8 cellular contexts compared by ENCODE assay signal in genomic region chr16:66935319-66936011, GRCh38. TPM values are rescaled to one million over a fixed set of nuclear protein-coding genes. Genes with fewer than 3 reads are reported as not detected.
DNase-seq lines count a peak whose midpoint lies in the region; ATAC-seq and TF ChIP-seq lines count a peak whose summit lies in the region.

A gene with protein sequence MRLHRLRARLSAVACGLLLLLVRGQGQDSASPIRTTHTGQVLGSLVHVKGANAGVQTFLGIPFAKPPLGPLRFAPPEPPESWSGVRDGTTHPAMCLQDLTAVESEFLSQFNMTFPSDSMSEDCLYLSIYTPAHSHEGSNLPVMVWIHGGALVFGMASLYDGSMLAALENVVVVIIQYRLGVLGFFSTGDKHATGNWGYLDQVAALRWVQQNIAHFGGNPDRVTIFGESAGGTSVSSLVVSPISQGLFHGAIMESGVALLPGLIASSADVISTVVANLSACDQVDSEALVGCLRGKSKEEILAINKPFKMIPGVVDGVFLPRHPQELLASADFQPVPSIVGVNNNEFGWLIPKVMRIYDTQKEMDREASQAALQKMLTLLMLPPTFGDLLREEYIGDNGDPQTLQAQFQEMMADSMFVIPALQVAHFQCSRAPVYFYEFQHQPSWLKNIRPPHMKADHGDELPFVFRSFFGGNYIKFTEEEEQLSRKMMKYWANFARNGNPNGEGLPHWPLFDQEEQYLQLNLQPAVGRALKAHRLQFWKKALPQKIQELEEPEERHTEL (plus strand): TSS chr16:66935516. CDS start chr16:66935636, 120 bp downstream.

- H3K79me2 ChIP-seq in DND-41 (ENCODE audit: insufficient read depth, low read length), result peaks cover 49% of the 10 kb centered on the region

- no peaks in the 10 kb centered on the region for H3K9me3 ChIP-seq in DND-41 (ENCODE audit: insufficient read depth, low read length, severe bottlenecking)
- no peaks in the 10 kb centered on the region for H3K9me3 ChIP-seq in NT2/D1 (ENCODE audit: insufficient read depth, low read length)
- no peaks in the 10 kb centered on the region for H3K9me3 ChIP-seq in liver (ENCODE audit: control insufficient read depth in 4 of 4, low read length in 3 of 4)
- no peaks in the 10 kb centered on the region for H3K9me3 ChIP-seq in suprapubic skin

- 16% methylated on average over 44 of the region's 44 CpGs for WGBS in liver
- 18% methylated on average over 23 of the region's 44 CpGs for WGBS in suprapubic skin

- TF ChIP-seq RAD21 in liver (IDR thresholded peaks at IDR 0.05), result no peak

- H3K4me1 ChIP-seq in DND-41 (ENCODE audit: insufficient read depth, low read length) (peaks cover 38% of the 10 kb centered on the region), NT2/D1 (ENCODE audit: insufficient read depth, insufficient read length) (peaks cover 6% of the 10 kb centered on the region), liver (ENCODE audit: control insufficient read depth in 4 of 4, insufficient read depth in 4 of 4, low read length in 3 of 4) (peaks cover 10 to 66% (median 54%) of the 10 kb centered on the region in 4 donors), suprapubic skin (peaks cover 37% of the 10 kb centered on the region)

- peak within 1 kb of the TSS; percentile 96 for H2AFZ ChIP-seq in DND-41 (ENCODE audit: low read depth, low read length)

- peak within 1 kb of the TSS; percentile 97 for H3K4me2 ChIP-seq in DND-41 (ENCODE audit: insufficient read depth, low read length)

- H3K4me3 ChIP-seq in DND-41 (ENCODE audit: low read depth in 1 of 2, low read length in 2 of 2) (peak within 1 kb of the TSS; percentile 96 to 97), NT2/D1 (ENCODE audit: insufficient read length, low read depth) (peak within 1 kb of the TSS; percentile 96), liver (ENCODE audit: low read depth in 1 of 3, low read length in 3 of 3) (peak within 1 kb of the TSS; percentile 77 to 93 (median 81)), suprapubic skin (peak within 1 kb of the TSS; percentile 97)

- peaks cover 40% of the 10 kb centered on the region for H3K36me3 ChIP-seq in DND-41 (ENCODE audit: insufficient read depth, low read length)
- peaks cover 56% of the 10 kb centered on the region for H3K36me3 ChIP-seq in NT2/D1 (ENCODE audit: insufficient read depth, insufficient read length, low read length)
- peaks cover 7 to 13% (median 12%) of the 10 kb centered on the region in 4 donors for H3K36me3 ChIP-seq in liver (ENCODE audit: control insufficient read depth in 4 of 4, insufficient read depth in 3 of 4, low read depth in 1 of 4, low read length in 3 of 4)
- peaks cover 20% of the 10 kb centered on the region for H3K36me3 ChIP-seq in suprapubic skin

- TF ChIP-seq CTCF in DND-41 (IDR thresholded peaks at IDR 0.05; ENCODE audit: borderline replicate concordance, extremely low read depth, low read length, poor library complexity, severe bottlenecking) (no peak), liver (IDR thresholded peaks at IDR 0.05; ENCODE audit: low read depth, low read length, missing input control) (no peak), suprapubic skin (IDR thresholded peaks at IDR 0.05) (no peak)

- DNase-seq in DND-41, result no peak
- no peak for DNase-seq in NT2/D1 (ENCODE audit: low read depth, low spot score)
- DNase-seq in dedifferentiated amniotic fluid mesenchymal stem cell (ENCODE audit: extremely low spot score), result peak; percentile 33
- DNase-seq in suprapubic skin (ENCODE audit: low spot score in 2 of 2), result peak in 1 of 2 donors; percentile 80
- no peak for DNase-seq in NCI-H1417 (lab: John Stamatoyannopoulos, UW)
- DNase-seq in NCI-H510A (lab: John Stamatoyannopoulos, UW), result no peak

- no peak for ATAC-seq in DND-41 (ENCODE audit: insufficient read depth, low read depth)
- ATAC-seq in HG02678 (IDR thresholded peaks at IDR 0.05; ENCODE audit: unreplicated experiment), result no peak

- H3K27me3 ChIP-seq in DND-41 (ENCODE audit: insufficient read depth, low read length, poor library complexity) (no peaks in the 10 kb centered on the region), NT2/D1 (ENCODE audit: insufficient read depth, insufficient read length) (no peaks in the 10 kb centered on the region), liver (ENCODE audit: control insufficient read depth in 4 of 4, insufficient read depth in 4 of 4, low read length in 3 of 4) (no peaks in the 10 kb centered on the region), suprapubic skin (no peaks in the 10 kb centered on the region)

- H4K20me1 ChIP-seq in DND-41 (ENCODE audit: insufficient read depth, low read length), result peaks cover 14% of the 10 kb centered on the region

- H3K9ac ChIP-seq in DND-41 (ENCODE audit: low read depth, low read length) (peak within 1 kb of the TSS; percentile 98), NT2/D1 (ENCODE audit: insufficient read length, low read depth) (peak within 1 kb of the TSS; percentile 99), liver (ENCODE audit: low read depth in 1 of 2, low read length in 2 of 2) (peak within 1 kb of the TSS; percentile 89 to 93)

- peak within 1 kb of the TSS; percentile 90 for H3K27ac ChIP-seq in DND-41 (ENCODE audit: low read length)
- peak within 1 kb of the TSS; percentile 94 to 96 for H3K27ac ChIP-seq in liver (ENCODE audit: low read depth in 1 of 2, low read length in 2 of 2)
- H3K27ac ChIP-seq in suprapubic skin, result peak within 1 kb of the TSS; percentile 92

- no peak for TF ChIP-seq POLR2A in suprapubic skin (IDR thresholded peaks at IDR 0.05)

- no peak for TF ChIP-seq EP300 in suprapubic skin (IDR thresholded peaks at IDR 0.05)

TF ChIP-seq in liver, 16 proteins besides CTCF, POLR2A, EP300 and RAD21:
- TF ChIP-seq HNF4A (conservative IDR thresholded peaks at IDR 0.05) (peak; percentile 92 to 93), RXRA (IDR thresholded peaks at IDR 0.05) (peak; percentile 73 to 81), GABPA (IDR thresholded peaks at IDR 0.05 in 1 of 2, conservative IDR thresholded peaks at IDR 0.05 in 1 of 2) (peak in 1 of 2 donors; percentile 53), HNF4G (IDR thresholded peaks at IDR 0.05) (peak; percentile 85), NR2F2 (IDR thresholded peaks at IDR 0.05) (no peak), ATF3 (IDR thresholded peaks at IDR 0.05) (no peak), EGR1 (IDR thresholded peaks at IDR 0.05; ENCODE audit: low read depth in 2 of 2) (no peak), REST (IDR thresholded peaks at IDR 0.05) (peak; percentile 95), MAX (IDR thresholded peaks at IDR 0.05) (peak; percentile 67), YY1 (IDR thresholded peaks at IDR 0.05) (peak; percentile 57), SP1 (IDR thresholded peaks at IDR 0.05) (peak; percentile 86), JUND (IDR thresholded peaks at IDR 0.05) (peak in 1 of 2 donors; percentile 68), FOXA1 (IDR thresholded peaks at IDR 0.05) (no peak), ZBTB33 (IDR thresholded peaks at IDR 0.05) (peak; percentile 48), FOXA2 (IDR thresholded peaks at IDR 0.05) (no peak), TAF1 (conservative IDR thresholded peaks at IDR 0.05) (peak; percentile 94)

RNA-seq across cellular contexts. Expression of the gene that starts here (rescaled TPM):
- total RNA-seq in liver (100 to 1,000 TPM in 1 of 2 donors, 10 to 100 TPM in 1; 21.2 to 200 TPM), suprapubic skin (10 to 100 TPM; 33.6 to 56.0 (median 42.3) TPM)
- polyA plus RNA-seq in liver, result 100 to 1,000 TPM; 173 to 190 TPM
